In genomic region chr7:29039747-29040569, GRCh38 we compare ENCODE assay signal across 3 cellular contexts.
A peak's percentile ranks its signal among the peaks of the same experiment; 100 is the strongest.
TF ChIP-seq lines count a peak whose summit lies in the region.

No MANE protein-coding gene starts in this region.

TF ChIP-seq in liver, 16 proteins besides CTCF, POLR2A, EP300 and RAD21:
- TF ChIP-seq NR2F2 (IDR thresholded peaks at IDR 0.05) = peak; percentile 23
- TF ChIP-seq, protein P1, sequence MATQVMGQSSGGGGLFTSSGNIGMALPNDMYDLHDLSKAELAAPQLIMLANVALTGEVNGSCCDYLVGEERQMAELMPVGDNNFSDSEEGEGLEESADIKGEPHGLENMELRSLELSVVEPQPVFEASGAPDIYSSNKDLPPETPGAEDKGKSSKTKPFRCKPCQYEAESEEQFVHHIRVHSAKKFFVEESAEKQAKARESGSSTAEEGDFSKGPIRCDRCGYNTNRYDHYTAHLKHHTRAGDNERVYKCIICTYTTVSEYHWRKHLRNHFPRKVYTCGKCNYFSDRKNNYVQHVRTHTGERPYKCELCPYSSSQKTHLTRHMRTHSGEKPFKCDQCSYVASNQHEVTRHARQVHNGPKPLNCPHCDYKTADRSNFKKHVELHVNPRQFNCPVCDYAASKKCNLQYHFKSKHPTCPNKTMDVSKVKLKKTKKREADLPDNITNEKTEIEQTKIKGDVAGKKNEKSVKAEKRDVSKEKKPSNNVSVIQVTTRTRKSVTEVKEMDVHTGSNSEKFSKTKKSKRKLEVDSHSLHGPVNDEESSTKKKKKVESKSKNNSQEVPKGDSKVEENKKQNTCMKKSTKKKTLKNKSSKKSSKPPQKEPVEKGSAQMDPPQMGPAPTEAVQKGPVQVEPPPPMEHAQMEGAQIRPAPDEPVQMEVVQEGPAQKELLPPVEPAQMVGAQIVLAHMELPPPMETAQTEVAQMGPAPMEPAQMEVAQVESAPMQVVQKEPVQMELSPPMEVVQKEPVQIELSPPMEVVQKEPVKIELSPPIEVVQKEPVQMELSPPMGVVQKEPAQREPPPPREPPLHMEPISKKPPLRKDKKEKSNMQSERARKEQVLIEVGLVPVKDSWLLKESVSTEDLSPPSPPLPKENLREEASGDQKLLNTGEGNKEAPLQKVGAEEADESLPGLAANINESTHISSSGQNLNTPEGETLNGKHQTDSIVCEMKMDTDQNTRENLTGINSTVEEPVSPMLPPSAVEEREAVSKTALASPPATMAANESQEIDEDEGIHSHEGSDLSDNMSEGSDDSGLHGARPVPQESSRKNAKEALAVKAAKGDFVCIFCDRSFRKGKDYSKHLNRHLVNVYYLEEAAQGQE (IDR thresholded peaks at IDR 0.05) = no peak

TF ChIP-seq in HepG2, 621 proteins besides CTCF, POLR2A, EP300 and RAD21 (continues in another document):
- TF ChIP-seq RCOR2 (CRISPR knock-in tag; IDR thresholded peaks at IDR 0.05) (no peak), RXRB (CRISPR knock-in tag; IDR thresholded peaks at IDR 0.05; ENCODE audit: borderline replicate concordance) (no peak), ZNF790 (CRISPR knock-in tag; IDR thresholded peaks at IDR 0.05; ENCODE audit: borderline replicate concordance) (no peak), ARID2 (CRISPR knock-in tag; IDR thresholded peaks at IDR 0.05; ENCODE audit: borderline replicate concordance) (no peak), CSRNP2 (CRISPR knock-in tag; conservative IDR thresholded peaks at IDR 0.05; ENCODE audit: low read depth) (no peak)
- TF ChIP-seq, protein P2, sequence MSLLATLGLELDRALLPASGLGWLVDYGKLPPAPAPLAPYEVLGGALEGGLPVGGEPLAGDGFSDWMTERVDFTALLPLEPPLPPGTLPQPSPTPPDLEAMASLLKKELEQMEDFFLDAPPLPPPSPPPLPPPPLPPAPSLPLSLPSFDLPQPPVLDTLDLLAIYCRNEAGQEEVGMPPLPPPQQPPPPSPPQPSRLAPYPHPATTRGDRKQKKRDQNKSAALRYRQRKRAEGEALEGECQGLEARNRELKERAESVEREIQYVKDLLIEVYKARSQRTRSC (CRISPR knock-in tag; IDR thresholded peaks at IDR 0.05; ENCODE audit: low read depth) = no peak
- TF ChIP-seq, protein P3, sequence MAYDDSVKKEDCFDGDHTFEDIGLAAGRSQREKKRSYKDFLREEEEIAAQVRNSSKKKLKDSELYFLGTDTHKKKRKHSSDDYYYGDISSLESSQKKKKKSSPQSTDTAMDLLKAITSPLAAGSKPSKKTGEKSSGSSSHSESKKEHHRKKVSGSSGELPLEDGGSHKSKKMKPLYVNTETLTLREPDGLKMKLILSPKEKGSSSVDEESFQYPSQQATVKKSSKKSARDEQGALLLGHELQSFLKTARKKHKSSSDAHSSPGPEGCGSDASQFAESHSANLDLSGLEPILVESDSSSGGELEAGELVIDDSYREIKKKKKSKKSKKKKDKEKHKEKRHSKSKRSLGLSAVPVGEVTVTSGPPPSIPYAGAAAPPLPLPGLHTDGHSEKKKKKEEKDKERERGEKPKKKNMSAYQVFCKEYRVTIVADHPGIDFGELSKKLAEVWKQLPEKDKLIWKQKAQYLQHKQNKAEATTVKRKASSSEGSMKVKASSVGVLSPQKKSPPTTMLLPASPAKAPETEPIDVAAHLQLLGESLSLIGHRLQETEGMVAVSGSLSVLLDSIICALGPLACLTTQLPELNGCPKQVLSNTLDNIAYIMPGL (CRISPR knock-in tag; IDR thresholded peaks at IDR 0.05; ENCODE audit: borderline replicate concordance in 1 of 2, low read depth in 1 of 2) = no peak
- TF ChIP-seq, protein P4, sequence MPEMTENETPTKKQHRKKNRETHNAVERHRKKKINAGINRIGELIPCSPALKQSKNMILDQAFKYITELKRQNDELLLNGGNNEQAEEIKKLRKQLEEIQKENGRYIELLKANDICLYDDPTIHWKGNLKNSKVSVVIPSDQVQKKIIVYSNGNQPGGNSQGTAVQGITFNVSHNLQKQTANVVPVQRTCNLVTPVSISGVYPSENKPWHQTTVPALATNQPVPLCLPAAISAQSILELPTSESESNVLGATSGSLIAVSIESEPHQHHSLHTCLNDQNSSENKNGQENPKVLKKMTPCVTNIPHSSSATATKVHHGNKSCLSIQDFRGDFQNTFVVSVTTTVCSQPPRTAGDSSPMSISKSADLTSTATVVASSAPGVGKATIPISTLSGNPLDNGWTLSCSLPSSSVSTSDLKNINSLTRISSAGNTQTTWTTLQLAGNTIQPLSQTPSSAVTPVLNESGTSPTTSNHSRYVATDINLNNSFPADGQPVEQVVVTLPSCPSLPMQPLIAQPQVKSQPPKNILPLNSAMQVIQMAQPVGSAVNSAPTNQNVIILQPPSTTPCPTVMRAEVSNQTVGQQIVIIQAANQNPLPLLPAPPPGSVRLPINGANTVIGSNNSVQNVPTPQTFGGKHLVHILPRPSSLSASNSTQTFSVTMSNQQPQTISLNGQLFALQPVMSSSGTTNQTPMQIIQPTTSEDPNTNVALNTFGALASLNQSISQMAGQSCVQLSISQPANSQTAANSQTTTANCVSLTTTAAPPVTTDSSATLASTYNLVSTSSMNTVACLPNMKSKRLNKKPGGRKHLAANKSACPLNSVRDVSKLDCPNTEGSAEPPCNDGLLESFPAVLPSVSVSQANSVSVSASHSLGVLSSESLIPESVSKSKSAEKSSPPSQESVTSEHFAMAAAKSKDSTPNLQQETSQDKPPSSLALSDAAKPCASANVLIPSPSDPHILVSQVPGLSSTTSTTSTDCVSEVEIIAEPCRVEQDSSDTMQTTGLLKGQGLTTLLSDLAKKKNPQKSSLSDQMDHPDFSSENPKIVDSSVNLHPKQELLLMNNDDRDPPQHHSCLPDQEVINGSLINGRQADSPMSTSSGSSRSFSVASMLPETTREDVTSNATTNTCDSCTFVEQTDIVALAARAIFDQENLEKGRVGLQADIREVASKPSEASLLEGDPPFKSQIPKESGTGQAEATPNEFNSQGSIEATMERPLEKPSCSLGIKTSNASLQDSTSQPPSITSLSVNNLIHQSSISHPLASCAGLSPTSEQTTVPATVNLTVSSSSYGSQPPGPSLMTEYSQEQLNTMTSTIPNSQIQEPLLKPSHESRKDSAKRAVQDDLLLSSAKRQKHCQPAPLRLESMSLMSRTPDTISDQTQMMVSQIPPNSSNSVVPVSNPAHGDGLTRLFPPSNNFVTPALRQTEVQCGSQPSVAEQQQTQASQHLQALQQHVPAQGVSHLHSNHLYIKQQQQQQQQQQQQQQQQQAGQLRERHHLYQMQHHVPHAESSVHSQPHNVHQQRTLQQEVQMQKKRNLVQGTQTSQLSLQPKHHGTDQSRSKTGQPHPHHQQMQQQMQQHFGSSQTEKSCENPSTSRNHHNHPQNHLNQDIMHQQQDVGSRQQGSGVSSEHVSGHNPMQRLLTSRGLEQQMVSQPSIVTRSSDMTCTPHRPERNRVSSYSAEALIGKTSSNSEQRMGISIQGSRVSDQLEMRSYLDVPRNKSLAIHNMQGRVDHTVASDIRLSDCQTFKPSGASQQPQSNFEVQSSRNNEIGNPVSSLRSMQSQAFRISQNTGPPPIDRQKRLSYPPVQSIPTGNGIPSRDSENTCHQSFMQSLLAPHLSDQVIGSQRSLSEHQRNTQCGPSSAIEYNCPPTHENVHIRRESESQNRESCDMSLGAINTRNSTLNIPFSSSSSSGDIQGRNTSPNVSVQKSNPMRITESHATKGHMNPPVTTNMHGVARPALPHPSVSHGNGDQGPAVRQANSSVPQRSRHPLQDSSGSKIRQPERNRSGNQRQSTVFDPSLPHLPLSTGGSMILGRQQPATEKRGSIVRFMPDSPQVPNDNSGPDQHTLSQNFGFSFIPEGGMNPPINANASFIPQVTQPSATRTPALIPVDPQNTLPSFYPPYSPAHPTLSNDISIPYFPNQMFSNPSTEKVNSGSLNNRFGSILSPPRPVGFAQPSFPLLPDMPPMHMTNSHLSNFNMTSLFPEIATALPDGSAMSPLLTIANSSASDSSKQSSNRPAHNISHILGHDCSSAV (CRISPR knock-in tag; IDR thresholded peaks at IDR 0.05; ENCODE audit: borderline replicate concordance) = no peak

TF ChIP-seq in endothelial cell of umbilical vein, 7 proteins besides CTCF, POLR2A, EP300 and RAD21:
- TF ChIP-seq FOS (IDR thresholded peaks at IDR 0.05; ENCODE audit: borderline replicate concordance, insufficient read depth, low read length) = peak; percentile 27
- no peak for TF ChIP-seq EZH2 (IDR thresholded peaks at IDR 0.05; ENCODE audit: borderline replicate concordance, low read depth, low read length, severe bottlenecking)
- peak; percentile 62 for TF ChIP-seq GATA2 (IDR thresholded peaks at IDR 0.05; ENCODE audit: insufficient read depth, insufficient read length, low read depth, low read length)
